ENCODE assay signal across 38 cellular contexts in genomic region chr20:37445041-37445440, GRCh38.
"Had no signal": no experiment of that assay in that cellular context is flagged by ENCODE, and none has a peak within 500 bp of the region (broad histone marks: within the 10 kb centered on the region; RNA-seq: fewer than 3 reads in every experiment).

No MANE protein-coding gene starts in this region.

- H3K36me3 ChIP-seq: adrenal gland, ascending aorta, brain microvascular endothelial cell, breast epithelium, cardiac muscle cell had no signal

- DNase-seq: activated effector memory CD4-positive, alpha-beta T cell treated with anti-CD3 and anti-CD28 coated beads, Interleukin-2, amount 50 U/mL, for 16 hours; activated effector memory CD4-positive, alpha-beta T cell treated with Interleukin-2 at 50 U/mL for 16 hours; activated gamma-delta T cell; activated gamma-delta T cell treated with Interleukin-2 at 50 U/mL for 16 hours; activated naive CD4-positive, alpha-beta T cell; activated naive CD4-positive, alpha-beta T cell treated with anti-CD3 and anti-CD28 coated beads for 36 hours; activated naive CD4-positive, alpha-beta T cell treated with anti-CD3 and anti-CD28 coated beads, Interleukin-2, amount 10 ng/mL, durations not matched to agents 7 days and 5 days; activated naive CD4-positive, alpha-beta T cell treated with anti-CD3 and anti-CD28 coated beads, Interleukin-2, amount 50 U/mL, for 16 hours; activated naive CD4-positive, alpha-beta T cell treated with Interleukin-2 at 50 U/mL for 16 hours; activated naive CD8-positive, alpha-beta T cell treated with anti-CD3 and anti-CD28 coated beads for 36 hours; activated naive CD8-positive, alpha-beta T cell treated with anti-CD3 and anti-CD28 coated beads, Interleukin-2, amount 10 ng/mL, durations not matched to agents 7 days and 5 days; activated naive CD8-positive, alpha-beta T cell treated with anti-CD3 and anti-CD28 coated beads, Interleukin-2, amount 50 U/mL, for 24 hours; activated T-cell treated with anti-CD3 and anti-CD28 coated beads, Interleukin-2, amount 50 U/mL, for 1 hour; activated T-cell treated with anti-CD3 and anti-CD28 coated beads, Interleukin-2, amount 50 U/mL, for 24 hours; activated T-cell treated with anti-CD3 and anti-CD28 coated beads, Interleukin-2, amount 50 U/mL, for 4 hours; activated T-cell treated with anti-CD3 and anti-CD28 coated beads, Interleukin-2, amount 50 U/mL, for 48 hours; activated T-cell treated with anti-CD3 and anti-CD28 coated beads, Interleukin-2, amount 50 U/mL, for 72 hours; adrenal gland; amniotic stem cell; amygdala; anterior cingulate cortex; aorta; body of pancreas; brain microvascular endothelial cell; caudate nucleus; central memory CD4-positive, alpha-beta T cell; cerebellar nuclear complex had no signal

- H3K27me3 ChIP-seq: adrenal gland, ascending aorta, body of pancreas, breast epithelium, cardiac muscle cell had no signal

- H3K9me3 Mint-ChIP-seq: activated naive CD4-positive, alpha-beta T cell treated with anti-CD3 and anti-CD28 coated beads for 36 hours; activated naive CD4-positive, alpha-beta T cell treated with anti-CD3 and anti-CD28 coated beads, Interleukin-2, amount 10 ng/mL, durations not matched to agents 7 days and 5 days; activated naive CD4-positive, alpha-beta T cell treated with anti-CD3 and anti-CD28 coated beads, Interleukin-2, amount 50 U/mL, for 24 hours; activated naive CD4-positive, alpha-beta T cell treated with anti-CD3 and anti-CD28 coated beads, Interleukin-2, amount 50 U/mL, for 72 hours; activated naive CD8-positive, alpha-beta T cell treated with anti-CD3 and anti-CD28 coated beads for 36 hours; activated naive CD8-positive, alpha-beta T cell treated with anti-CD3 and anti-CD28 coated beads, Interleukin-2, amount 10 ng/mL, durations not matched to agents 7 days and 5 days; activated naive CD8-positive, alpha-beta T cell treated with anti-CD3 and anti-CD28 coated beads, Interleukin-2, amount 50 U/mL, for 24 hours; activated T-cell treated with anti-CD3 and anti-CD28 coated beads, Interleukin-2, amount 50 U/mL, for 24 hours; activated T-cell treated with anti-CD3 and anti-CD28 coated beads, Interleukin-2, amount 50 U/mL, for 4 hours; activated T-cell treated with anti-CD3 and anti-CD28 coated beads, Interleukin-2, amount 50 U/mL, for 72 hours; activated T-helper 1 cell treated with anti-CD3 and anti-CD28 coated beads, Interleukin-12 subunit alpha, Interleukin-12 subunit beta, Interleukin-2, Interleukin-4 antibody, amounts not matched to agents 30 ng/mL and 10 ng/mL and 1 ng/mL, durations not matched to agents 14 hours and 24 hours and 36 hours; activated T-helper 17 cell treated with anti-CD3 and anti-CD28 coated beads, Interleukin-2, amount 50 U/mL, for 72 hours; activated T-helper 2 cell treated with anti-CD3 and anti-CD28 coated beads, Interferon-gamma antibody, Interleukin-2, Interleukin-4, amounts not matched to agents 10 μg/mL and 5 μg/mL and 100 μg/mL, durations not matched to agents 14 hours and 24 hours and 36 hours; central memory CD8-positive, alpha-beta T cell had no signal

- H3K27ac ChIP-seq: adrenal gland, ascending aorta, body of pancreas, brain microvascular endothelial cell, breast epithelium, cardiac muscle cell had no signal

- H3K9me3 ChIP-seq: adrenal gland, ascending aorta, body of pancreas, breast epithelium had no signal

- H3K36me3 Mint-ChIP-seq: activated naive CD4-positive, alpha-beta T cell treated with anti-CD3 and anti-CD28 coated beads, Interleukin-2, amount 10 ng/mL, durations not matched to agents 7 days and 5 days; activated naive CD4-positive, alpha-beta T cell treated with anti-CD3 and anti-CD28 coated beads, Interleukin-2, amount 50 U/mL, for 24 hours; activated naive CD4-positive, alpha-beta T cell treated with anti-CD3 and anti-CD28 coated beads, Interleukin-2, amount 50 U/mL, for 72 hours; activated naive CD8-positive, alpha-beta T cell; activated naive CD8-positive, alpha-beta T cell treated with anti-CD3 and anti-CD28 coated beads for 36 hours; activated naive CD8-positive, alpha-beta T cell treated with anti-CD3 and anti-CD28 coated beads, Interleukin-2, amount 10 ng/mL, durations not matched to agents 7 days and 5 days had no signal

- H3K4me1 ChIP-seq: adrenal gland, ascending aorta, body of pancreas, breast epithelium had no signal

- H3K27ac Mint-ChIP-seq: activated naive CD4-positive, alpha-beta T cell treated with anti-CD3 and anti-CD28 coated beads for 36 hours; activated naive CD4-positive, alpha-beta T cell treated with anti-CD3 and anti-CD28 coated beads, Interleukin-2, amount 10 ng/mL, durations not matched to agents 7 days and 5 days; activated naive CD4-positive, alpha-beta T cell treated with anti-CD3 and anti-CD28 coated beads, Interleukin-2, amount 50 U/mL, for 24 hours; activated naive CD4-positive, alpha-beta T cell treated with anti-CD3 and anti-CD28 coated beads, Interleukin-2, amount 50 U/mL, for 72 hours; activated naive CD8-positive, alpha-beta T cell; activated naive CD8-positive, alpha-beta T cell treated with anti-CD3 and anti-CD28 coated beads for 36 hours; activated naive CD8-positive, alpha-beta T cell treated with anti-CD3 and anti-CD28 coated beads, Interleukin-2, amount 10 ng/mL, durations not matched to agents 7 days and 5 days; activated naive CD8-positive, alpha-beta T cell treated with anti-CD3 and anti-CD28 coated beads, Interleukin-2, amount 50 U/mL, for 24 hours; activated T-cell treated with anti-CD3 and anti-CD28 coated beads, Interleukin-2, amount 50 U/mL, for 24 hours; activated T-cell treated with anti-CD3 and anti-CD28 coated beads, Interleukin-2, amount 50 U/mL, for 72 hours; activated T-helper 1 cell treated with anti-CD3 and anti-CD28 coated beads, Interleukin-12 subunit alpha, Interleukin-12 subunit beta, Interleukin-2, Interleukin-4 antibody, amounts not matched to agents 30 ng/mL and 10 ng/mL and 1 ng/mL, durations not matched to agents 14 hours and 24 hours and 36 hours; activated T-helper 17 cell treated with anti-CD3 and anti-CD28 coated beads, Interleukin-2, amount 50 U/mL, for 72 hours; activated T-helper 2 cell treated with anti-CD3 and anti-CD28 coated beads, Interferon-gamma antibody, Interleukin-2, Interleukin-4, amounts not matched to agents 10 μg/mL and 5 μg/mL and 100 μg/mL, durations not matched to agents 14 hours and 24 hours and 36 hours; brain had no signal

- H3K4me3 ChIP-seq: adrenal gland, ascending aorta, body of pancreas, breast epithelium, cardiac muscle cell had no signal

- H3K4me1 Mint-ChIP-seq: activated naive CD4-positive, alpha-beta T cell treated with anti-CD3 and anti-CD28 coated beads, Interleukin-2, amount 10 ng/mL, durations not matched to agents 7 days and 5 days; activated naive CD4-positive, alpha-beta T cell treated with anti-CD3 and anti-CD28 coated beads, Interleukin-2, amount 50 U/mL, for 24 hours; activated naive CD8-positive, alpha-beta T cell treated with anti-CD3 and anti-CD28 coated beads for 36 hours; activated naive CD8-positive, alpha-beta T cell treated with anti-CD3 and anti-CD28 coated beads, Interleukin-2, amount 10 ng/mL, durations not matched to agents 7 days and 5 days; activated naive CD8-positive, alpha-beta T cell treated with anti-CD3 and anti-CD28 coated beads, Interleukin-2, amount 50 U/mL, for 24 hours; activated T-helper 17 cell treated with anti-CD3 and anti-CD28 coated beads, Interleukin-2, amount 50 U/mL, for 72 hours; central memory CD8-positive, alpha-beta T cell had no signal

- ATAC-seq: activated naive CD4-positive, alpha-beta T cell treated with anti-CD3 and anti-CD28 coated beads, Interleukin-2, amount 50 U/mL, for 72 hours; activated naive CD8-positive, alpha-beta T cell treated with anti-CD3 and anti-CD28 coated beads, Interleukin-2, amount 50 U/mL, for 24 hours; activated T-cell treated with anti-CD3 and anti-CD28 coated beads, Interleukin-2, amount 50 U/mL, for 4 hours; activated T-cell treated with anti-CD3 and anti-CD28 coated beads, Interleukin-2, amount 50 U/mL, for 72 hours; activated T-helper 17 cell treated with anti-CD3 and anti-CD28 coated beads, Interleukin-2, amount 50 U/mL, for 72 hours; body of pancreas had no signal

- H3K4me3 Mint-ChIP-seq: activated naive CD4-positive, alpha-beta T cell treated with anti-CD3 and anti-CD28 coated beads for 36 hours; activated naive CD4-positive, alpha-beta T cell treated with anti-CD3 and anti-CD28 coated beads, Interleukin-2, amount 10 ng/mL, durations not matched to agents 7 days and 5 days; activated naive CD4-positive, alpha-beta T cell treated with anti-CD3 and anti-CD28 coated beads, Interleukin-2, amount 50 U/mL, for 24 hours; activated naive CD8-positive, alpha-beta T cell; activated naive CD8-positive, alpha-beta T cell treated with anti-CD3 and anti-CD28 coated beads for 36 hours; activated naive CD8-positive, alpha-beta T cell treated with anti-CD3 and anti-CD28 coated beads, Interleukin-2, amount 10 ng/mL, durations not matched to agents 7 days and 5 days; activated naive CD8-positive, alpha-beta T cell treated with anti-CD3 and anti-CD28 coated beads, Interleukin-2, amount 50 U/mL, for 24 hours; activated T-cell treated with anti-CD3 and anti-CD28 coated beads, Interleukin-2, amount 50 U/mL, for 24 hours; activated T-cell treated with anti-CD3 and anti-CD28 coated beads, Interleukin-2, amount 50 U/mL, for 4 hours; activated T-cell treated with anti-CD3 and anti-CD28 coated beads, Interleukin-2, amount 50 U/mL, for 72 hours; activated T-helper 1 cell treated with anti-CD3 and anti-CD28 coated beads, Interleukin-12 subunit alpha, Interleukin-12 subunit beta, Interleukin-2, Interleukin-4 antibody, amounts not matched to agents 30 ng/mL and 10 ng/mL and 1 ng/mL, durations not matched to agents 14 hours and 24 hours and 36 hours; activated T-helper 17 cell treated with anti-CD3 and anti-CD28 coated beads, Interleukin-2, amount 50 U/mL, for 72 hours; brain; central memory CD8-positive, alpha-beta T cell had no signal

- H3K27me3 Mint-ChIP-seq: activated naive CD4-positive, alpha-beta T cell treated with anti-CD3 and anti-CD28 coated beads, Interleukin-2, amount 10 ng/mL, durations not matched to agents 7 days and 5 days; activated naive CD4-positive, alpha-beta T cell treated with anti-CD3 and anti-CD28 coated beads, Interleukin-2, amount 50 U/mL, for 24 hours; activated naive CD8-positive, alpha-beta T cell; activated naive CD8-positive, alpha-beta T cell treated with anti-CD3 and anti-CD28 coated beads for 36 hours; activated naive CD8-positive, alpha-beta T cell treated with anti-CD3 and anti-CD28 coated beads, Interleukin-2, amount 10 ng/mL, durations not matched to agents 7 days and 5 days; activated naive CD8-positive, alpha-beta T cell treated with anti-CD3 and anti-CD28 coated beads, Interleukin-2, amount 50 U/mL, for 24 hours; activated T-helper 17 cell treated with anti-CD3 and anti-CD28 coated beads, Interleukin-2, amount 50 U/mL, for 72 hours had no signal
